ENCODE assay signal across 16 cellular contexts in the genomic region with DNA sequence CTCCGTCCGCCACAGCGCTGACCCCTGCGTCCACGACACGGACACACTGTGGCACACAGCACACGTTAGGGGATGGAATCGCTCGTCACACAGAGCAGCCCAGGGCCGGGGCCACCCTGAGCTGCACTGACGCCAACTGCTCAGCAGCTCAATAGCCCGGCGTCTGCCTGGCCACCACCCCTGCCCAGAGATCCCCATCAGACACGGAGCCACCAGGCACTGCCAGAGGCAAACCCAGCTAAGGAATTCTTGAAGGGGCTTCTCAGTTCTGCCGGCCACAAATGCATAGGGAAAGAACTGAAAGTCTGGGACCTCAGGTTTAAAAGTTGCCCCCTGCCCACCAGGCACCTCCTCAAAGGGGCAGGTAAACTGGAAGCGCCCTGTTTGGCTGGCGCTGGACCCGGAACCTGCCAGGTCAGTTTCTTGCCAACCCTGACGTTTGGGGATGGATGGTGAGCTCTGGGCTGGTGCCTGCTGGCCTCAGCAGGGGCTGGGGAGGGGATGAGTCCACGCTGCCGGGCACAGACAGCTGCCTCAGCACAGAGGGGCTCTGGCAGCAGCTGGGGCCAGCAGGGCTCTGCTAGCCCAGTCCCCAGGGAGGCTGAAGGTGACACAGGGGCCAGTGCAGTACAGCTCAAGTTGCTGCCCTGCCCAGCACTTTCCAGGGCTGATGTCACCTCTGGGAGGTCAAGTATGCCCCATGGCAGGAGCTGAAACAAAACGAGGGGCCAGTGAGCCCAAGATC. TPM values are rescaled to one million over a fixed set of nuclear protein-coding genes. Genes with fewer than 3 reads are reported as not detected.
DNase-seq lines count a peak whose midpoint lies in the region; ATAC-seq and TF ChIP-seq lines count a peak whose summit lies in the region.
"Had no signal": no experiment of that assay in that cellular context is flagged by ENCODE, and none has a peak within 500 bp of the region (broad histone marks: within the 10 kb centered on the region; RNA-seq: fewer than 3 reads in every experiment).

No MANE protein-coding gene starts in this region.

- H3K27me3 ChIP-seq in WERI-Rb-1 (ENCODE audit: insufficient read depth, low read depth, severe bottlenecking), result no peaks in the 10 kb centered on the region
- no peaks in the 10 kb centered on the region for H3K27me3 ChIP-seq in gastroesophageal sphincter
- no peaks in the 10 kb centered on the region for H3K27me3 ChIP-seq in muscle layer of colon (ENCODE audit: control insufficient read depth in 1 of 2, insufficient read depth in 2 of 2, low read length in 2 of 2)
- no peaks in the 10 kb centered on the region for H3K27me3 ChIP-seq in transverse colon

- H3K36me3 Mint-ChIP-seq in activated naive CD4-positive, alpha-beta T cell treated with anti-CD3 and anti-CD28 coated beads for 36 hours (ENCODE audit: low read depth), result peaks cover 2% of the 10 kb centered on the region

- H3K27ac Mint-ChIP-seq in activated naive CD4-positive, alpha-beta T cell treated with anti-CD3 and anti-CD28 coated beads for 36 hours, result no peak overlapping the region
- H3K27ac Mint-ChIP-seq: activated T-helper 1 cell treated with anti-CD3 and anti-CD28 coated beads, Interleukin-12 subunit alpha, Interleukin-12 subunit beta, Interleukin-2, Interleukin-4 antibody, amounts not matched to agents 30 ng/mL and 10 ng/mL and 1 ng/mL, durations not matched to agents 14 hours and 24 hours and 36 hours; H9 had no signal

- no peak for TF ChIP-seq EP300 in gastroesophageal sphincter (IDR thresholded peaks at IDR 0.05)
- no peak for TF ChIP-seq EP300 in transverse colon (IDR thresholded peaks at IDR 0.05; ENCODE audit: low read depth)

- CTCF ChIA-PET in activated naive CD4-positive, alpha-beta T cell treated with anti-CD3 and anti-CD28 coated beads for 36 hours (lab: Charles Lee), result interaction anchor here (0.6 kb wide), 1 partner anchor 207 kb away, joined by 3 read pairs; no protein-coding TSS in a partner anchor

- ATAC-seq in gastroesophageal sphincter (peak; percentile 8), HG02610 (IDR thresholded peaks at IDR 0.05; ENCODE audit: unreplicated experiment) (no peak)

- H3K9ac ChIP-seq in muscle layer of colon (ENCODE audit: low read length), result peak overlapping the region; percentile 40

- H3K9me3 ChIP-seq in WERI-Rb-1 (ENCODE audit: severe bottlenecking) (no peaks in the 10 kb centered on the region), gastroesophageal sphincter (no peaks in the 10 kb centered on the region), muscle layer of colon (ENCODE audit: low read length) (no peaks in the 10 kb centered on the region), transverse colon (no peaks in the 10 kb centered on the region)

- no peaks in the 10 kb centered on the region for H3K27me3 Mint-ChIP-seq in activated naive CD4-positive, alpha-beta T cell treated with anti-CD3 and anti-CD28 coated beads for 36 hours (ENCODE audit: low read depth)

- WGBS in gastroesophageal sphincter (ENCODE audit: low coverage in 1 of 2), 2 donors, result 69% methylated on average over 7 of the region's 22 CpGs; no CpG with 5 or more reads in 1 of the 2 donors
- 73% methylated on average over 20 of the region's 22 CpGs; no CpG with 5 or more reads in 1 of the 2 donors for WGBS in transverse colon (ENCODE audit: low coverage in 1 of 2), 2 donors

- no peaks in the 10 kb centered on the region for H3K9me3 Mint-ChIP-seq in activated naive CD4-positive, alpha-beta T cell treated with anti-CD3 and anti-CD28 coated beads for 36 hours
- H3K9me3 Mint-ChIP-seq: activated T-helper 1 cell treated with anti-CD3 and anti-CD28 coated beads, Interleukin-12 subunit alpha, Interleukin-12 subunit beta, Interleukin-2, Interleukin-4 antibody, amounts not matched to agents 30 ng/mL and 10 ng/mL and 1 ng/mL, durations not matched to agents 14 hours and 24 hours and 36 hours; H9 had no signal

- in situ Hi-C loops in transverse colon (cut with MboI; ENCODE audit: low pct_ligation_motif_present in 1 of 4, low pct_unique_long_range_greater_than_20kb in 1 of 4, low sequenced_read_pairs in 3 of 4), result no loop called here

- DNase-seq in WERI-Rb-1 (no peak), transverse colon (no peak), glomerular visceral epithelial cell (ENCODE audit: extremely low spot score) (no peak)
- DNase-seq in activated naive CD4-positive, alpha-beta T cell treated with anti-CD3 and anti-CD28 coated beads for 36 hours, result no peak
- DNase-seq: activated CD4-positive, alpha-beta T cell treated with anti-CD3 and anti-CD28 coated beads, Interleukin-2, amount 50 U/mL, for 4 hours; DMS53; effector CD4-positive, alpha-beta T cell; H9; NCI-H1930; NCI-H526 treated with DMSO at 0.1 percent for 48 hours; small intestine; T-helper 9 cell had no signal

- intact Hi-C loops in transverse colon (cut with DNase I; ENCODE audit: low total_unique reads), result no loop called here
- intact Hi-C loops in activated naive CD4-positive, alpha-beta T cell treated with anti-CD3 and anti-CD28 coated beads for 36 hours (cut with micrococcal nuclease), result no loop called here

- no peak overlapping the region for H3K4me3 Mint-ChIP-seq in activated naive CD4-positive, alpha-beta T cell treated with anti-CD3 and anti-CD28 coated beads for 36 hours
- H3K4me3 Mint-ChIP-seq: activated T-helper 1 cell treated with anti-CD3 and anti-CD28 coated beads, Interleukin-12 subunit alpha, Interleukin-12 subunit beta, Interleukin-2, Interleukin-4 antibody, amounts not matched to agents 30 ng/mL and 10 ng/mL and 1 ng/mL, durations not matched to agents 14 hours and 24 hours and 36 hours had no signal

- H3K4me3 ChIP-seq in WERI-Rb-1 (ENCODE audit: low read depth, low read length), result no peak overlapping the region
- H3K4me3 ChIP-seq in gastroesophageal sphincter, result peak overlapping the region; percentile 46 to 67
- peak overlapping the region; percentile 25 to 48 for H3K4me3 ChIP-seq in muscle layer of colon (ENCODE audit: low read depth in 1 of 2, low read length in 2 of 2)
- H3K4me3 ChIP-seq in transverse colon, result peak overlapping the region in 2 of 4 donors; percentile 32 to 40

- H3K4me1 ChIP-seq in gastroesophageal sphincter (peaks cover 0 to 93% (median 33%) of the 10 kb centered on the region in 3 donors), muscle layer of colon (ENCODE audit: insufficient read depth, low read length) (peaks cover 28% of the 10 kb centered on the region), transverse colon (peaks cover 3 to 29% (median 13%) of the 10 kb centered on the region in 4 donors)

- peaks cover 9% of the 10 kb centered on the region for H3K36me3 ChIP-seq in WERI-Rb-1
- peaks cover 0 to 27% of the 10 kb centered on the region in 2 donors for H3K36me3 ChIP-seq in gastroesophageal sphincter
- H3K36me3 ChIP-seq in muscle layer of colon (ENCODE audit: insufficient read depth, low read length), result peaks cover 12% of the 10 kb centered on the region
- H3K36me3 ChIP-seq in transverse colon, result peaks cover 0 to 16% (median 3%) of the 10 kb centered on the region in 4 donors

- H3K27ac ChIP-seq in WERI-Rb-1, result peak overlapping the region; percentile 79
- peak overlapping the region; percentile 47 to 88 (median 86) for H3K27ac ChIP-seq in gastroesophageal sphincter
- peak overlapping the region; percentile 66 for H3K27ac ChIP-seq in muscle layer of colon (ENCODE audit: low read depth, low read length)
- H3K27ac ChIP-seq in transverse colon, result peak overlapping the region; percentile 54 to 79 (median 68)

- H3K4me1 Mint-ChIP-seq in activated naive CD4-positive, alpha-beta T cell treated with anti-CD3 and anti-CD28 coated beads for 36 hours (ENCODE audit: low read depth), result no peaks in the 10 kb centered on the region

- TF ChIP-seq CTCF in WERI-Rb-1 (IDR thresholded peaks at IDR 0.05; ENCODE audit: low read depth, low read length) (no peak), gastroesophageal sphincter (IDR thresholded peaks at IDR 0.05) (no peak), transverse colon (IDR thresholded peaks at IDR 0.05) (no peak)

- TF ChIP-seq POLR2A in gastroesophageal sphincter (IDR thresholded peaks at IDR 0.05) (no peak), transverse colon (IDR thresholded peaks at IDR 0.05) (no peak)

RNA-seq across cellular contexts. Expression of a gene that starts 33.2 kb away (rescaled TPM):
- total RNA-seq in gastroesophageal sphincter (10 to 100 TPM; 13.7 to 20.9 (median 16.0) TPM), transverse colon (10 to 100 TPM; 10.5 to 17.6 (median 12.1) TPM)
- total RNA-seq in activated naive CD4-positive, alpha-beta T cell treated with anti-CD3 and anti-CD28 coated beads for 36 hours, result 1 to 10 TPM; 7.3 to 7.4 TPM

RNA-seq across cellular contexts. Expression of a gene that starts 50.5 kb away (rescaled TPM):
- total RNA-seq in gastroesophageal sphincter (100 to 1,000 TPM in 1 of 4 donors, 10 to 100 TPM in 3; 39.6 to 103 (median 59.1) TPM), transverse colon (100 to 1,000 TPM in 1 of 4 donors, 10 to 100 TPM in 3; 10.6 to 222 (median 13.8) TPM)
- total RNA-seq in activated naive CD4-positive, alpha-beta T cell treated with anti-CD3 and anti-CD28 coated beads for 36 hours, result under 1 TPM; 0.20 to 0.33 TPM

Comparison
In these comparisons a context has a peak if more than half of its experiments do, and no peak if none do; other contexts are left out.
1. RNA of a gene that starts 50.5 kb away (total RNA-seq): 39.6 to 103 TPM in gastroesophageal sphincter and 10.6 to 222 TPM in transverse colon; 0.20 to 0.33 TPM in activated naive CD4-positive, alpha-beta T cell treated with anti-CD3 and anti-CD28 coated beads for 36 hours; every median in the first group is over 4 times any median in the second.
2. Peak in every context shown above with its lines, with median percentiles within 50 percentile points of each other: H3K27ac ChIP-seq.